In the genomic region with DNA sequence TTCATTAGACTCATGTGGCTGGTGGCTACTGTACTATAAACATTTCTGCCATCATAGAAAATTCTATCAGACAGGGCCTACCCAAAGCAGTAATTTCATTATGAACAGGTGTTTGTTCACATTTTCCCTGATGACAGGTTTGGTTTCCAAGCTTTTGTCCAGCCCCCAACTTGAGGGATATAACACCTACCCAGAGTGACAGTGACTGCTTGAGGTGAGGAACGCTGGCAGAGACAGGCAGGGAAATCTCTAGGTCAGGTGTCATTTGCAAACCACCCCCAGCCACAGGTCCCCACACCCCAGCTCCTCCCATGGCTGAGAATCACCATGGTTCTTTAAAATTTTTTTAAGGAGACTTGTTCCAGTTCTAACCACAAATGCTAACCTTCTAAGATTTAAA, we compare ENCODE assay signal across 24 cellular contexts.
"Had no signal": no experiment of that assay in that cellular context is flagged by ENCODE, and none has a peak within 500 bp of the region (broad histone marks: within the 10 kb centered on the region; RNA-seq: fewer than 3 reads in every experiment).

No MANE protein-coding gene starts in this region.

- H3K27me3 Mint-ChIP-seq: activated CD8-positive, alpha-beta memory T cell treated with anti-CD3 and anti-CD28 coated beads, Interleukin-2, amount 10 ng/mL, durations not matched to agents 7 days and 5 days; activated naive CD4-positive, alpha-beta T cell treated with anti-CD3 and anti-CD28 coated beads, Interleukin-2, amount 10 ng/mL, durations not matched to agents 7 days and 5 days; activated T-cell treated with anti-CD3 and anti-CD28 coated beads, Interleukin-2, amount 50 U/mL, for 24 hours had no signal

- H3K36me3 ChIP-seq: cardiac muscle cell had no signal

- H3K27me3 ChIP-seq: brain microvascular endothelial cell, cardiac muscle cell, Peyer's patch, SJCRH30 had no signal

- H3K4me1 Mint-ChIP-seq: activated naive CD4-positive, alpha-beta T cell treated with anti-CD3 and anti-CD28 coated beads, Interleukin-2, amount 10 ng/mL, durations not matched to agents 7 days and 5 days had no signal

- H3K36me3 Mint-ChIP-seq: activated CD8-positive, alpha-beta memory T cell treated with anti-CD3 and anti-CD28 coated beads, Interleukin-2, amount 10 ng/mL, durations not matched to agents 7 days and 5 days; activated naive CD4-positive, alpha-beta T cell treated with anti-CD3 and anti-CD28 coated beads, Interleukin-2, amount 10 ng/mL, durations not matched to agents 7 days and 5 days had no signal

- H3K27ac Mint-ChIP-seq: activated CD8-positive, alpha-beta memory T cell treated with anti-CD3 and anti-CD28 coated beads, Interleukin-2, amount 10 ng/mL, durations not matched to agents 7 days and 5 days; activated naive CD4-positive, alpha-beta T cell treated with anti-CD3 and anti-CD28 coated beads, Interleukin-2, amount 10 ng/mL, durations not matched to agents 7 days and 5 days; activated T-helper 2 cell treated with anti-CD3 and anti-CD28 coated beads, Interferon-gamma antibody, Interleukin-2, Interleukin-4, amounts not matched to agents 10 μg/mL and 5 μg/mL and 100 μg/mL, durations not matched to agents 14 hours and 24 hours and 36 hours had no signal

- H3K9me3 ChIP-seq: Peyer's patch, SJCRH30, SK-N-SH had no signal

- H3K9me3 Mint-ChIP-seq: activated naive CD4-positive, alpha-beta T cell treated with anti-CD3 and anti-CD28 coated beads, Interleukin-2, amount 10 ng/mL, durations not matched to agents 7 days and 5 days; activated T-cell treated with anti-CD3 and anti-CD28 coated beads, Interleukin-2, amount 50 U/mL, for 24 hours; activated T-helper 2 cell treated with anti-CD3 and anti-CD28 coated beads, Interferon-gamma antibody, Interleukin-2, Interleukin-4, amounts not matched to agents 10 μg/mL and 5 μg/mL and 100 μg/mL, durations not matched to agents 14 hours and 24 hours and 36 hours had no signal

- ATAC-seq: activated CD8-positive, alpha-beta memory T cell treated with anti-CD3 and anti-CD28 coated beads, Interleukin-2, amount 10 ng/mL, durations not matched to agents 7 days and 5 days had no signal

- H3K4me1 ChIP-seq: Peyer's patch, SJCRH30 had no signal

- H3K9ac ChIP-seq: SK-N-SH had no signal

- H3K4me3 Mint-ChIP-seq: activated CD8-positive, alpha-beta memory T cell treated with anti-CD3 and anti-CD28 coated beads, Interleukin-2, amount 10 ng/mL, durations not matched to agents 7 days and 5 days; activated naive CD4-positive, alpha-beta T cell treated with anti-CD3 and anti-CD28 coated beads, Interleukin-2, amount 10 ng/mL, durations not matched to agents 7 days and 5 days; activated T-cell treated with anti-CD3 and anti-CD28 coated beads, Interleukin-2, amount 50 U/mL, for 24 hours had no signal

- H3K27ac ChIP-seq: brain microvascular endothelial cell, cardiac muscle cell, Peyer's patch, RWPE1, SJCRH30, VCaP had no signal

- DNase-seq: activated CD4-positive, CD25-positive, alpha-beta regulatory T cell; activated CD8-positive, alpha-beta memory T cell treated with anti-CD3 and anti-CD28 coated beads, Interleukin-2, amount 10 ng/mL, durations not matched to agents 7 days and 5 days; activated gamma-delta T cell treated with Interleukin-2 at 50 U/mL for 16 hours; activated naive CD4-positive, alpha-beta T cell treated with anti-CD3 and anti-CD28 coated beads, Interleukin-2, amount 10 ng/mL, durations not matched to agents 7 days and 5 days; activated T-cell treated with anti-CD3 and anti-CD28 coated beads, Interleukin-2, amount 50 U/mL, for 24 hours; brain microvascular endothelial cell; IMR-90; KBM-7; NCI-H1092; NCI-H1930; NCI-H2107; NCI-H2171 treated with DMSO at 0.1 percent for 48 hours; NCI-H226; NCI-H526; NCI-H82; Peyer's patch; Right ventricle myocardium superior; SJCRH30; SK-N-SH; T-helper 1 cell had no signal

- H3K4me3 ChIP-seq: cardiac muscle cell, Peyer's patch, SJCRH30 had no signal
